ENCODE assay signal across 1 cellular context in genomic region chr15:62122249-62122648, GRCh38.
TF ChIP-seq lines count a peak whose summit lies in the region.

No MANE protein-coding gene starts in this region.

TF ChIP-seq in K562, 482 proteins besides CTCF, POLR2A, EP300 and RAD21:
- TF ChIP-seq ARID3A (IDR thresholded peaks at IDR 0.05; ENCODE audit: borderline replicate concordance, low read depth, low read length), result no peak
- no peak for TF ChIP-seq LCOR (CRISPR knock-in tag; IDR thresholded peaks at IDR 0.05)
- TF ChIP-seq SMAD3 (CRISPR knock-in tag; conservative IDR thresholded peaks at IDR 0.05), result no peak
- no peak for TF ChIP-seq MTF1 (CRISPR knock-in tag; IDR thresholded peaks at IDR 0.05; ENCODE audit: borderline replicate concordance)
- TF ChIP-seq ZNF639 (CRISPR knock-in tag; conservative IDR thresholded peaks at IDR 0.05 in 1 of 2, IDR thresholded peaks at IDR 0.05 in 1 of 2), result no peak
- TF ChIP-seq CTBP1 (IDR thresholded peaks at IDR 0.05; ENCODE audit: borderline replicate concordance), result 0 out of 2 replicates have a peak, but pooled peaks have one; percentile 26
- TF ChIP-seq ZNF263 (CRISPR knock-in tag; IDR thresholded peaks at IDR 0.05; ENCODE audit: borderline replicate concordance), result no peak
- no peak for TF ChIP-seq PHB2 (IDR thresholded peaks at IDR 0.05; ENCODE audit: low read depth)
- peak; percentile 97 for TF ChIP-seq SPI1 (IDR thresholded peaks at IDR 0.05; ENCODE audit: borderline replicate concordance, low read depth, low read length)
- no peak for TF ChIP-seq NCOA6 (IDR thresholded peaks at IDR 0.05)
- no peak for TF ChIP-seq THRAP3 (IDR thresholded peaks at IDR 0.05; ENCODE audit: borderline replicate concordance)
- TF ChIP-seq KAT2B (IDR thresholded peaks at IDR 0.05; ENCODE audit: low read depth, low read length), result no peak
- TF ChIP-seq DIDO1 (tag; IDR thresholded peaks at IDR 0.05; ENCODE audit: low read depth), result no peak
